Comparison of ENCODE assay signal across 8 cellular contexts in genomic region chr12:88299567-88300101, GRCh38.
DNase-seq lines count a peak whose midpoint lies in the region; TF ChIP-seq lines count a peak whose summit lies in the region.

No MANE protein-coding gene starts in this region.

- intact Hi-C loops in mammary epithelial cell (cut with micrococcal nuclease) = loop anchor here (2.0 to 10.0 kb wide), 6 partner anchors 57 to 263 kb away; partner anchors contain the start of genes CEP290 and TMTC3

- H3K9ac ChIP-seq in MM.1S (ENCODE audit: low read length) = no peak overlapping the region
- peak overlapping the region; percentile 19 for H3K9ac ChIP-seq in mammary epithelial cell (ENCODE audit: insufficient read depth, low read length)

- peak; percentile 67 for DNase-seq in NK-92 treated with Interleukin-12 subunit alpha and Interleukin-12 subunit beta, amount 100 ng/mL, for 24 hours (lab: John Stamatoyannopoulos, UW)
- no peak for DNase-seq in NK-92 (lab: John Stamatoyannopoulos, UW; ENCODE audit: unreplicated experiment)
- peak; percentile 71 for DNase-seq in MM.1S
- peak; percentile 98 for DNase-seq in mammary epithelial cell
- peak; percentile 25 to 49 (median 33) for DNase-seq in stimulated activated CD4-positive, alpha-beta T cell treated with anti-CD3 and anti-CD28 coated beads, TNF-alpha, amount 100 ng/mL, for 48 hours (ENCODE audit: low read depth in 3 of 3)
- no peak for DNase-seq in NCI-H524 (lab: John Stamatoyannopoulos, UW)
- DNase-seq in NCI-H1092 treated with DMSO at 0.1 percent for 48 hours (lab: John Stamatoyannopoulos, UW) = no peak

- H3K9me3 ChIP-seq in HEK293 (ENCODE audit: control insufficient read depth, insufficient read depth, low read depth, low read length) = no peaks in the 10 kb centered on the region
- no peaks in the 10 kb centered on the region for H3K9me3 ChIP-seq in MM.1S (replicated peaks; ENCODE audit: insufficient read depth, low read length)
- no peaks in the 10 kb centered on the region for H3K9me3 ChIP-seq in mammary epithelial cell (replicated peaks; ENCODE audit: insufficient read depth, low read length)

- WGBS in mammary epithelial cell (ENCODE audit: low coverage, missing lambda C conversion rate) = 0% methylated on average over 4 of the region's 4 CpGs

- no peaks in the 10 kb centered on the region; the same call in 1 of the 2 replicates for H3F3A ChIP-seq in MM.1S (ENCODE audit: insufficient read depth, low read length)

- H3K4me1 ChIP-seq in HEK293 (ENCODE audit: control insufficient read depth, insufficient read depth, low read length) (no peaks in the 10 kb centered on the region), MM.1S (ENCODE audit: low read length) (no peaks in the 10 kb centered on the region; the same call in 1 of the 2 replicates), mammary epithelial cell (ENCODE audit: insufficient read depth, low read length) (peaks cover 17% of the 10 kb centered on the region)

- in situ Hi-C loops in mammary epithelial cell (cut with MboI; ENCODE audit: low sequenced_read_pairs in 2 of 2) = no loop called here

- H3K4me3 ChIP-seq in HEK293 (ENCODE audit: low read depth, low read length) (no peak overlapping the region), MM.1S (ENCODE audit: low read length) (no peak overlapping the region), mammary epithelial cell (replicated peaks in 1 of 3; ENCODE audit: insufficient read depth in 1 of 3, low read depth in 2 of 3, low read length in 3 of 3) (no peak overlapping the region)

- H3K27me3 ChIP-seq in MM.1S (replicated peaks; ENCODE audit: insufficient read depth, low read length) = no peaks in the 10 kb centered on the region
- no peaks in the 10 kb centered on the region for H3K27me3 ChIP-seq in mammary epithelial cell (ENCODE audit: insufficient read depth, low read length)

- H3K36me3 ChIP-seq in HEK293 (ENCODE audit: control insufficient read depth in 2 of 2, insufficient read depth in 1 of 2, low read length in 2 of 2) (no peaks in the 10 kb centered on the region), MM.1S (replicated peaks; ENCODE audit: insufficient read depth, low read length) (no peaks in the 10 kb centered on the region), mammary epithelial cell (ENCODE audit: insufficient read depth, low read length) (no peaks in the 10 kb centered on the region)

- no peak overlapping the region for H2AFZ ChIP-seq in MM.1S (ENCODE audit: low read length)
- H2AFZ ChIP-seq in mammary epithelial cell (ENCODE audit: low read depth, low read length) = no peak overlapping the region

- dilution Hi-C loops in mammary epithelial cell (cut with HindIII; ENCODE audit: low sequenced_read_pairs) = no loop called here

- H3K9me2 ChIP-seq in MM.1S (replicated peaks; ENCODE audit: insufficient read depth, low read length) = no peaks in the 10 kb centered on the region

- CTCF ChIA-PET in HEK293 (lab: Yijun Ruan, JAX) (no interaction called here), mammary epithelial cell (lab: Charles Lee; ENCODE audit: low non-redundant PET) (interaction anchor here (0.6 to 0.7 kb wide), 2 partner anchors 8 to 195 kb away, joined by 3 to 5 read pairs; no protein-coding TSS in a partner anchor)

- H3K79me2 ChIP-seq in MM.1S (ENCODE audit: low read length) (no peaks in the 10 kb centered on the region), mammary epithelial cell (ENCODE audit: insufficient read depth, low read length) (no peaks in the 10 kb centered on the region)

- POLR2A ChIA-PET in HEK293 (lab: Yijun Ruan, JAX) = interaction anchor here (1.5 kb wide), 1 partner anchor 281 kb away, joined by 3 read pairs; the partner anchor contains the start of gene KITLG

- TF ChIP-seq CTCF in HEK293 (tag by site-specific recombination; IDR thresholded peaks at IDR 0.05) (no peak), MM.1S (IDR thresholded peaks at IDR 0.05; ENCODE audit: low read length) (no peak), mammary epithelial cell (conservative IDR thresholded peaks at IDR 0.05 in 1 of 2, IDR thresholded peaks at IDR 0.05 in 1 of 2; ENCODE audit: extremely low read depth in 1 of 2, insufficient read depth in 1 of 2, low read depth in 1 of 2, low read length in 2 of 2) (no peak)

- H3K4me2 ChIP-seq in MM.1S (ENCODE audit: low read depth, low read length) (peak overlapping the region; percentile 19), mammary epithelial cell (ENCODE audit: insufficient read depth, low read depth, low read length) (peak overlapping the region; percentile 56)

- no peak overlapping the region for H3K27ac ChIP-seq in HEK293 (ENCODE audit: extremely low read depth, low read depth, low read length)
- H3K27ac ChIP-seq in MM.1S (ENCODE audit: low read length) = peak overlapping the region; percentile 23; the same call in 1 of the 2 replicates
- peak overlapping the region; percentile 90 for H3K27ac ChIP-seq in mammary epithelial cell (ENCODE audit: insufficient read depth, low read depth, low read length)

- H4K20me1 ChIP-seq in MM.1S (ENCODE audit: insufficient read depth, low read length) = no peaks in the 10 kb centered on the region
- H4K20me1 ChIP-seq in mammary epithelial cell (ENCODE audit: insufficient read depth, low read length) = no peaks in the 10 kb centered on the region

- no TSS peak for BruUV-seq in mammary epithelial cell (replicated peaks; lab: Mats Ljungman, UMichigan)

TF ChIP-seq in HEK293, 187 proteins besides CTCF, POLR2A, EP300 and RAD21:
- TF ChIP-seq ZNF398 (tag by site-specific recombination; IDR thresholded peaks at IDR 0.05) (peak; percentile 30; the same call in 1 of the 2 replicates), ZNF514 (tag by site-specific recombination; IDR thresholded peaks at IDR 0.05) (no peak), HOXC10 (CRISPR knock-in tag; IDR thresholded peaks at IDR 0.05) (no peak), PRDM10 (tag by site-specific recombination; IDR thresholded peaks at IDR 0.05) (peak; percentile 61; the same call in 1 of the 2 replicates), SETDB1 (IDR thresholded peaks at IDR 0.05; ENCODE audit: insufficient read length, low read length) (peak; percentile 18), ZNF544 (tag by site-specific recombination; IDR thresholded peaks at IDR 0.05) (no peak)

Comparison
In these comparisons a context has a peak if more than half of its experiments do, and no peak if none do; other contexts are left out.
1. DNase-seq: peak in NK-92 treated with Interleukin-12 subunit alpha and Interleukin-12 subunit beta, amount 100 ng/mL, for 24 hours (single experiment), MM.1S (single experiment), mammary epithelial cell (single experiment) and stimulated activated CD4-positive, alpha-beta T cell treated with anti-CD3 and anti-CD28 coated beads, TNF-alpha, amount 100 ng/mL, for 48 hours (3 of 3); none in NK-92 (single experiment), NCI-H524 (0 of 2) and NCI-H1092 treated with DMSO at 0.1 percent for 48 hours (single experiment).